7 cellular contexts compared by ENCODE assay signal in genomic region chr3:53109822-53110771, GRCh38. TPM values are rescaled to one million over a fixed set of nuclear protein-coding genes. Genes with fewer than 3 reads are reported as not detected.
DNase-seq lines count a peak whose midpoint lies in the region; ATAC-seq and TF ChIP-seq lines count a peak whose summit lies in the region.

No MANE protein-coding gene starts in this region.

- H3K27me3 Mint-ChIP-seq in activated T-helper 2 cell treated with anti-CD3 and anti-CD28 coated beads, Interferon-gamma antibody, Interleukin-2, Interleukin-4, amounts not matched to agents 10 μg/mL and 5 μg/mL and 100 μg/mL, durations not matched to agents 14 hours and 24 hours and 36 hours (ENCODE audit: low read depth) = no peaks in the 10 kb centered on the region

- H3K36me3 ChIP-seq in cardiac muscle cell = no peaks in the 10 kb centered on the region
- H3K36me3 ChIP-seq in effector memory CD4-positive, alpha-beta T cell (ENCODE audit: control insufficient read depth, insufficient read depth, low read length) = peaks cover 25% of the 10 kb centered on the region

- no peaks in the 10 kb centered on the region for H3K9me3 ChIP-seq in cardiac muscle cell (ENCODE audit: low read depth)
- H3K9me3 ChIP-seq in effector memory CD4-positive, alpha-beta T cell (ENCODE audit: control insufficient read depth, low read length) = no peaks in the 10 kb centered on the region

- intact Hi-C loops in activated T-helper 2 cell treated with anti-CD3 and anti-CD28 coated beads, Interferon-gamma antibody, Interleukin-2, Interleukin-4, amounts not matched to agents 10 μg/mL and 5 μg/mL and 100 μg/mL, durations not matched to agents 14 hours and 24 hours and 36 hours (cut with micrococcal nuclease) = loop anchor here (1.0 to 5.0 kb wide), 5 partner anchors 8 to 237 kb away; partner anchors contain the start of genes DCP1A, PRKCD and RFT1

- TF ChIP-seq CTCF in GM12875 (IDR thresholded peaks at IDR 0.05; ENCODE audit: borderline replicate concordance, insufficient read depth, low read depth, low read length) (peak; percentile 53; the same call in 1 of the 2 replicates), cardiac muscle cell (IDR thresholded peaks at IDR 0.05; ENCODE audit: low read depth, low read length) (peak; percentile 93)

- peak overlapping the region; percentile 89 for H3K27ac Mint-ChIP-seq in activated T-helper 2 cell treated with anti-CD3 and anti-CD28 coated beads, Interferon-gamma antibody, Interleukin-2, Interleukin-4, amounts not matched to agents 10 μg/mL and 5 μg/mL and 100 μg/mL, durations not matched to agents 14 hours and 24 hours and 36 hours

- H3K4me3 Mint-ChIP-seq in activated T-helper 2 cell treated with anti-CD3 and anti-CD28 coated beads, Interferon-gamma antibody, Interleukin-2, Interleukin-4, amounts not matched to agents 10 μg/mL and 5 μg/mL and 100 μg/mL, durations not matched to agents 14 hours and 24 hours and 36 hours (ENCODE audit: low read depth) = peak overlapping the region; percentile 54

- H3K4me3 ChIP-seq in GM12875 (ENCODE audit: low read depth, low read length) (no peak overlapping the region), cardiac muscle cell (no peak overlapping the region), skeletal muscle cell (ENCODE audit: low read depth, low read length) (no peak overlapping the region)
- no peak overlapping the region for H3K4me3 ChIP-seq in effector memory CD4-positive, alpha-beta T cell (ENCODE audit: insufficient read depth, low read depth, low read length, poor library complexity, severe bottlenecking)

- no peak for ATAC-seq in HG03108 (IDR thresholded peaks at IDR 0.05; ENCODE audit: unreplicated experiment)

- peaks cover 3% of the 10 kb centered on the region for H3K9me3 Mint-ChIP-seq in activated T-helper 2 cell treated with anti-CD3 and anti-CD28 coated beads, Interferon-gamma antibody, Interleukin-2, Interleukin-4, amounts not matched to agents 10 μg/mL and 5 μg/mL and 100 μg/mL, durations not matched to agents 14 hours and 24 hours and 36 hours

- no peak overlapping the region for H3K27ac ChIP-seq in cardiac muscle cell
- no peak overlapping the region for H3K27ac ChIP-seq in effector memory CD4-positive, alpha-beta T cell (ENCODE audit: insufficient read depth, low read length, poor library complexity, severe bottlenecking)

- no peaks in the 10 kb centered on the region for H3K27me3 ChIP-seq in cardiac muscle cell
- no peaks in the 10 kb centered on the region for H3K27me3 ChIP-seq in effector memory CD4-positive, alpha-beta T cell (replicated peaks; ENCODE audit: control insufficient read depth, insufficient read depth, low read length, poor library complexity, severe bottlenecking)

- DNase-seq in NCI-H510A treated with DMSO at 0.1 percent for 48 hours (lab: John Stamatoyannopoulos, UW) (peak; percentile 57), cardiac muscle cell (ENCODE audit: low read depth in 1 of 2, low spot score in 1 of 2) (peak; percentile 20 to 95), skeletal muscle cell (ENCODE audit: low read depth) (peak; percentile 58)
- DNase-seq in activated T-helper 2 cell treated with anti-CD3 and anti-CD28 coated beads, Interferon-gamma antibody, Interleukin-2, Interleukin-4, amounts not matched to agents 10 μg/mL and 5 μg/mL and 100 μg/mL, durations not matched to agents 14 hours and 24 hours and 36 hours (ENCODE audit: low spot score) = peak; percentile 68
- no peak for DNase-seq in effector memory CD4-positive, alpha-beta T cell

- peaks cover 32% of the 10 kb centered on the region for H3K36me3 Mint-ChIP-seq in activated T-helper 2 cell treated with anti-CD3 and anti-CD28 coated beads, Interferon-gamma antibody, Interleukin-2, Interleukin-4, amounts not matched to agents 10 μg/mL and 5 μg/mL and 100 μg/mL, durations not matched to agents 14 hours and 24 hours and 36 hours (ENCODE audit: low read depth)

- H3K4me1 Mint-ChIP-seq in activated T-helper 2 cell treated with anti-CD3 and anti-CD28 coated beads, Interferon-gamma antibody, Interleukin-2, Interleukin-4, amounts not matched to agents 10 μg/mL and 5 μg/mL and 100 μg/mL, durations not matched to agents 14 hours and 24 hours and 36 hours (ENCODE audit: low read depth) = peaks cover 22% of the 10 kb centered on the region

- H3K4me1 ChIP-seq in cardiac muscle cell (ENCODE audit: low read depth) = no peaks in the 10 kb centered on the region
- no peaks in the 10 kb centered on the region for H3K4me1 ChIP-seq in effector memory CD4-positive, alpha-beta T cell (ENCODE audit: control insufficient read depth, insufficient read depth, low read length, poor library complexity, severe bottlenecking)

RNA-seq across cellular contexts. Expression of gene RFT1, which starts 20.1 kb away (rescaled TPM):
- 36.4 and 38.8 TPM in 2 replicates for total RNA-seq in activated T-helper 2 cell treated with anti-CD3 and anti-CD28 coated beads, Interferon-gamma antibody, Interleukin-2, Interleukin-4, amounts not matched to agents 10 μg/mL and 5 μg/mL and 100 μg/mL, durations not matched to agents 14 hours and 24 hours and 36 hours
- 5.4 and 8.1 TPM in 2 replicates for total RNA-seq in cardiac muscle cell
- polyA plus RNA-seq in cardiac muscle cell = 16.1 and 16.7 TPM in 2 replicates

RNA-seq across cellular contexts. Expression of gene PRKCD, which starts 50.9 kb away (rescaled TPM):
- 30.6 and 31.7 TPM in 2 replicates for total RNA-seq in activated T-helper 2 cell treated with anti-CD3 and anti-CD28 coated beads, Interferon-gamma antibody, Interleukin-2, Interleukin-4, amounts not matched to agents 10 μg/mL and 5 μg/mL and 100 μg/mL, durations not matched to agents 14 hours and 24 hours and 36 hours
- 0.70 and 1.3 TPM in 2 replicates for total RNA-seq in cardiac muscle cell
- polyA plus RNA-seq in cardiac muscle cell = 3.4 and 3.9 TPM in 2 replicates

Comparison
In these comparisons a context has a peak if more than half of its experiments do, and no peak if none do; other contexts are left out.
1. DNase-seq: peak in NCI-H510A treated with DMSO at 0.1 percent for 48 hours (single experiment), activated T-helper 2 cell treated with anti-CD3 and anti-CD28 coated beads, Interferon-gamma antibody, Interleukin-2, Interleukin-4, amounts not matched to agents 10 μg/mL and 5 μg/mL and 100 μg/mL, durations not matched to agents 14 hours and 24 hours and 36 hours (single experiment), cardiac muscle cell (2 of 2) and skeletal muscle cell (single experiment); none in effector memory CD4-positive, alpha-beta T cell (0 of 3).
2. RNA of gene PRKCD, which starts 50.9 kb away (total RNA-seq): 30.6 to 31.7 TPM in activated T-helper 2 cell treated with anti-CD3 and anti-CD28 coated beads, Interferon-gamma antibody, Interleukin-2, Interleukin-4, amounts not matched to agents 10 μg/mL and 5 μg/mL and 100 μg/mL, durations not matched to agents 14 hours and 24 hours and 36 hours; 0.70 to 1.3 TPM in cardiac muscle cell; every median in the first group is over 10 times any median in the second.